ENCODE assay signal across 8 cellular contexts in genomic region chr19:15265849-15266248, GRCh38. TPM values are rescaled to one million over a fixed set of nuclear protein-coding genes. Genes with fewer than 3 reads are reported as not detected.
DNase-seq lines count a peak whose midpoint lies in the region; ATAC-seq and TF ChIP-seq lines count a peak whose summit lies in the region.

No MANE protein-coding gene starts in this region.

- H2AFZ ChIP-seq in mammary epithelial cell (ENCODE audit: low read depth, low read length), result no peak overlapping the region

- intact Hi-C loops in mammary epithelial cell (cut with micrococcal nuclease) (loop anchor here (2.0 kb wide), 1 partner anchor 15 kb away; no protein-coding TSS in a partner anchor), left colon (cut with DNase I, micrococcal nuclease) (loop anchor here in 1 of 2 donors (10.0 kb wide), 1 partner anchor 289 kb away; no protein-coding TSS in a partner anchor)

- H3K4me3 Mint-ChIP-seq in T-cell, result no peak overlapping the region

- no TSS peak for BruUV-seq in mammary epithelial cell (replicated peaks; lab: Mats Ljungman, UMichigan)

- H3K27ac ChIP-seq in mammary epithelial cell (ENCODE audit: insufficient read depth, low read depth, low read length) (no peak overlapping the region), temporal lobe (ENCODE audit: low read depth, low read length) (peak overlapping the region; percentile 51)

- peaks cover 4% of the 10 kb centered on the region for H4K20me1 ChIP-seq in mammary epithelial cell (ENCODE audit: insufficient read depth, low read length)

- ATAC-seq in left colon (no peak), HG02623 (IDR thresholded peaks at IDR 0.05; ENCODE audit: unreplicated experiment) (no peak), T-cell (replicated peaks in 1 of 4) (no peak)

- H3K4me1 ChIP-seq in mammary epithelial cell (ENCODE audit: insufficient read depth, low read length), result peaks cover 7% of the 10 kb centered on the region

- H3K27me3 ChIP-seq in mammary epithelial cell (ENCODE audit: insufficient read depth, low read length), result no peaks in the 10 kb centered on the region

- DNase-seq in M059J (ENCODE audit: low read depth), result peak; percentile 96
- DNase-seq in mammary epithelial cell, result peak; percentile 48
- DNase-seq in left colon, result peak; percentile 62 to 72
- no peak for DNase-seq in SIG-M5 treated with dmso at 0.1 percent for 504 hours (lab: John Stamatoyannopoulos, UW; ENCODE audit: unreplicated experiment)
- DNase-seq in activated CD4-positive, CD25-positive, alpha-beta regulatory T cell treated with anti-CD3 and anti-CD28 coated beads, Interleukin-2, amount 50 U/mL, for 72 hours, result no peak
- DNase-seq in T-cell, result no peak

- no peak overlapping the region for H3K9ac ChIP-seq in mammary epithelial cell (ENCODE audit: insufficient read depth, low read length)

- H3K79me2 ChIP-seq in mammary epithelial cell (ENCODE audit: insufficient read depth, low read length), result peaks cover 88% of the 10 kb centered on the region

- no peak overlapping the region for H3K4me2 ChIP-seq in mammary epithelial cell (ENCODE audit: insufficient read depth, low read depth, low read length)

- 25% methylated on average over 8 of the region's 8 CpGs for WGBS in mammary epithelial cell (ENCODE audit: low coverage, missing lambda C conversion rate)

- no peaks in the 10 kb centered on the region for H3K27me3 Mint-ChIP-seq in T-cell

- CTCF ChIA-PET in mammary epithelial cell (lab: Charles Lee; ENCODE audit: low non-redundant PET) (no interaction called here), T-cell (lab: Charles Lee) (interaction anchor here in 1 of 2 donors (0.8 kb wide), 1 partner anchor 113 kb away, joined by 3 read pairs; no protein-coding TSS in a partner anchor)

- in situ Hi-C loops in mammary epithelial cell (cut with MboI; ENCODE audit: low sequenced_read_pairs in 2 of 2), result loop anchor here in 1 of 2 donors (10.0 kb wide), 1 partner anchor 289 kb away; no protein-coding TSS in a partner anchor

- dilution Hi-C loops in mammary epithelial cell (cut with HindIII; ENCODE audit: low sequenced_read_pairs), result no loop called here

- no peak for TF ChIP-seq CTCF in mammary epithelial cell (conservative IDR thresholded peaks at IDR 0.05 in 1 of 2, IDR thresholded peaks at IDR 0.05 in 1 of 2; ENCODE audit: extremely low read depth in 1 of 2, insufficient read depth in 1 of 2, low read depth in 1 of 2, low read length in 2 of 2)

- peaks cover 26% of the 10 kb centered on the region for H3K36me3 ChIP-seq in mammary epithelial cell (ENCODE audit: insufficient read depth, low read length)

- H3K27ac Mint-ChIP-seq in T-cell, result no peak overlapping the region

- peaks cover 53% of the 10 kb centered on the region for H3K36me3 Mint-ChIP-seq in T-cell

- H3K9me3 Mint-ChIP-seq in T-cell, result no peaks in the 10 kb centered on the region

- POLR2A ChIA-PET in T-cell (lab: Charles Lee), result no interaction called here

- H3K9me3 ChIP-seq in mammary epithelial cell (replicated peaks; ENCODE audit: insufficient read depth, low read length), result no peaks in the 10 kb centered on the region

- no peak overlapping the region for H3K4me3 ChIP-seq in mammary epithelial cell (replicated peaks in 1 of 3; ENCODE audit: insufficient read depth in 1 of 3, low read depth in 2 of 3, low read length in 3 of 3)

- peaks cover 16 to 33% (median 18%) of the 10 kb centered on the region in 3 donors for H3K4me1 Mint-ChIP-seq in T-cell

RNA-seq across cellular contexts. Expression of gene EPHX3, which starts 33.6 kb away (rescaled TPM):
- total RNA-seq in M059J (2014; rRNA removed; shearing (Covaris generic)), result not detected in 2 replicates
- under 1 TPM; 0.17 to 0.47 TPM for total RNA-seq in mammary epithelial cell
- polyA plus RNA-seq in mammary epithelial cell, result 0.06 TPM
- not detected for polyA minus RNA-seq in mammary epithelial cell
- under 1 TPM; 0.39 to 0.58 TPM for total RNA-seq in left colon
- total RNA-seq in temporal lobe, result not detected
- total RNA-seq in T-cell, result under 1 TPM in 1 of 5 donors, not detected in 4; 0.23 TPM

Comparison
In these comparisons a context has a peak if more than half of its experiments do, and no peak if none do; other contexts are left out.
1. DNase-seq: peak in M059J (single experiment), mammary epithelial cell (single experiment) and left colon (2 of 2); none in SIG-M5 treated with dmso at 0.1 percent for 504 hours (single experiment), activated CD4-positive, CD25-positive, alpha-beta regulatory T cell treated with anti-CD3 and anti-CD28 coated beads, Interleukin-2, amount 50 U/mL, for 72 hours (single experiment) and T-cell (0 of 34).